ENCODE assay signal across 9 cellular contexts in genomic region chr1:63774617-63775417, GRCh38. TPM values are rescaled to one million over a fixed set of nuclear protein-coding genes. Genes with fewer than 3 reads are reported as not detected.
DNase-seq lines count a peak whose midpoint lies in the region; ATAC-seq, FAIRE-seq and TF ChIP-seq lines count a peak whose summit lies in the region.
"Had no signal": no experiment of that assay in that cellular context is flagged by ENCODE, and none has a peak within 500 bp of the region (broad histone marks: within the 10 kb centered on the region; RNA-seq: fewer than 3 reads in every experiment).

No MANE protein-coding gene starts in this region.

- CTCF ChIA-PET in H1 (lab: Charles Lee; ENCODE audit: partially characterized antibody) = interaction anchor here (0.6 to 6.7 kb wide), 12 partner anchors 9 to 139 kb away, joined by 3 to 50 read pairs (median 4); no protein-coding TSS in a partner anchor

- H2BK12ac ChIP-seq in H1 (ENCODE audit: low read depth, low read length) = no peak overlapping the region

- peak overlapping the region; percentile 84; the same call in 1 of the 2 replicates for H2BK5ac ChIP-seq in H1 (ENCODE audit: low read depth, low read length)

- no peak overlapping the region for H3K23ac ChIP-seq in H1 (ENCODE audit: insufficient read length)

- H2BK15ac ChIP-seq in H1 (ENCODE audit: low read length) = no peak overlapping the region

- WGBS in H1 (ENCODE audit: extremely low coverage in 1 of 2, insufficient coverage in 1 of 2, insufficient read length in 1 of 2, insufficient replicate concordance in 2 of 2, low coverage in 1 of 2, low lambda C conversion rate in 2 of 2, missing lambda C conversion rate in 1 of 2), 2 experiments = 1% methylated on average over 70 of the region's 72 CpGs; no CpG with 5 or more reads in 1 of the 2 experiments
- 0 to 1% methylated on average over 71 to 72 of the region's 72 CpGs for WGBS in lung, 2 donors
- WGBS in thyroid gland, 2 donors = 2 to 3% methylated on average over 37 to 47 of the region's 72 CpGs

- H4K8ac ChIP-seq in H1 (ENCODE audit: extremely low read depth, insufficient read depth, low read length) = peak overlapping the region; percentile 78

- peak overlapping the region; percentile 66 to 76 (median 69) for H3K9ac ChIP-seq in H1 (replicated peaks in 1 of 4; ENCODE audit: extremely low read depth in 1 of 4, low read depth in 3 of 4, low read length in 3 of 4)

- H3K9me3 ChIP-seq in BE2C (no peaks in the 10 kb centered on the region), SJCRH30 (replicated peaks) (no peaks in the 10 kb centered on the region), H1 (ENCODE audit: insufficient read depth in 2 of 2, low read depth in 1 of 2, low read length in 1 of 2) (no peaks in the 10 kb centered on the region), lung (ENCODE audit: control insufficient read depth in 2 of 2, insufficient read depth in 1 of 2, low read length in 1 of 2) (no peaks in the 10 kb centered on the region), thyroid gland (no peaks in the 10 kb centered on the region)

- H3K27ac ChIP-seq in SJCRH30 = peak overlapping the region; percentile 5; the same call in 1 of the 2 replicates
- peak overlapping the region; percentile 68; the same call in 1 of the 2 replicates for H3K27ac ChIP-seq in H1 (ENCODE audit: low read depth, low read length)
- H3K27ac ChIP-seq in lung (ENCODE audit: low read depth in 1 of 2, low read length in 1 of 2) = peak overlapping the region; percentile 82 to 93
- H3K27ac ChIP-seq in thyroid gland = no peak overlapping the region

- TF ChIP-seq EP300 in H1 (IDR thresholded peaks at IDR 0.05; ENCODE audit: borderline replicate concordance in 1 of 2, low read depth in 2 of 2, low read length in 2 of 2) = peak in 1 of 2 experiments; percentile 82; a peak in 1 of 3 replicates

- peak overlapping the region; percentile 70 for H2BK120ac ChIP-seq in H1 (replicated peaks; ENCODE audit: low read depth, low read length)

- H4K5ac ChIP-seq in H1 (ENCODE audit: insufficient read length, low read depth, low read length) = peak overlapping the region; percentile 93

- peak overlapping the region; percentile 52 for H3K14ac ChIP-seq in H1 (ENCODE audit: insufficient read length)

- H3K36me3 ChIP-seq in BE2C (no peaks in the 10 kb centered on the region), SJCRH30 (no peaks in the 10 kb centered on the region), H1 (ENCODE audit: control insufficient read depth in 2 of 4, insufficient read depth in 4 of 4, low read length in 3 of 4) (no peaks in the 10 kb centered on the region; a peak in 1 of 8 replicates), lung (ENCODE audit: control insufficient read depth in 2 of 2, insufficient read depth in 2 of 2, low read length in 2 of 2) (no peaks in the 10 kb centered on the region), thyroid gland (no peaks in the 10 kb centered on the region)

- peak overlapping the region; percentile 87 for H3K56ac ChIP-seq in H1 (replicated peaks; ENCODE audit: insufficient read length, low read depth, low read length)

- peak; percentile 94 for FAIRE-seq in H1 (lab: Jason Lieb, UNC)
- FAIRE-seq: K562 had no signal

- no peak overlapping the region for H2BK20ac ChIP-seq in H1 (ENCODE audit: low read length)

- H2AFZ ChIP-seq in H1 (ENCODE audit: low read length) = no peak overlapping the region

- DNase-seq in BE2C (peak; percentile 46), SJCRH30 (peak; percentile 57 to 58), H1 (ENCODE audit: low read depth in 1 of 2, low spot score in 2 of 2) (peak; percentile 65 to 81), lung (ENCODE audit: low spot score) (peak; percentile 49), thyroid gland (peak; percentile 15 to 25), NCI-H774 (lab: John Stamatoyannopoulos, UW) (no peak)

- intact Hi-C loops in thyroid gland (cut with DNase I) = loop anchor here (10.0 kb wide), 1 partner anchor 360 kb away; no protein-coding TSS in a partner anchor

- H3K18ac ChIP-seq in H1 (ENCODE audit: extremely low read depth, low read length) = peak overlapping the region; percentile 91; the same call in 1 of the 2 replicates

- H4K20me1 ChIP-seq in H1 (replicated peaks in 1 of 2; ENCODE audit: control insufficient read depth in 1 of 2, insufficient read depth in 2 of 2, low read length in 2 of 2) = peaks cover 0 to 2% of the 10 kb centered on the region in 2 experiments

- TF ChIP-seq RAD21 in H1 (IDR thresholded peaks at IDR 0.05 in 1 of 2, conservative IDR thresholded peaks at IDR 0.05 in 1 of 2; ENCODE audit: low read depth in 2 of 2, low read length in 2 of 2) = 0 out of 4 replicates have a peak, but pooled peaks of 1 of the 2 experiments have one; percentile 0

- peaks cover 21 to 51% of the 10 kb centered on the region in 2 experiments for H3K79me2 ChIP-seq in H1 (ENCODE audit: control insufficient read depth in 1 of 2, insufficient read depth in 2 of 2, low read length in 2 of 2)

- peak overlapping the region; percentile 98 for H3K4ac ChIP-seq in H1 (replicated peaks; ENCODE audit: insufficient read length, low read depth, low read length)

- H2AK5ac ChIP-seq in H1 (ENCODE audit: low read depth, low read length) = no peak overlapping the region

- H3K4me2 ChIP-seq in H1 (ENCODE audit: insufficient read depth in 1 of 2, low read depth in 2 of 2, low read length in 2 of 2) = peak overlapping the region; percentile 64 to 86

- TF ChIP-seq POLR2A in H1 (IDR thresholded peaks at IDR 0.05; ENCODE audit: control extremely low read depth in 1 of 2, low read depth in 2 of 2, low read length in 2 of 2) (no peak; a peak in 1 of 3 replicates), thyroid gland (IDR thresholded peaks at IDR 0.05) (no peak)

- TF ChIP-seq CTCF in BE2C (IDR thresholded peaks at IDR 0.05; ENCODE audit: low read depth, low read length) = no peak
- TF ChIP-seq CTCF in H1 (IDR thresholded peaks at IDR 0.05; ENCODE audit: control extremely low read depth in 1 of 3, insufficient read depth in 1 of 3, low read depth in 1 of 3, low read length in 3 of 3) = no peak
- no peak for TF ChIP-seq CTCF in lung (IDR thresholded peaks at IDR 0.05; ENCODE audit: control extremely low read depth, extremely low read depth)
- no peak for TF ChIP-seq CTCF in thyroid gland (IDR thresholded peaks at IDR 0.05)

- no peaks in the 10 kb centered on the region for H3K79me1 ChIP-seq in H1 (ENCODE audit: low read depth, low read length)

- no peaks in the 10 kb centered on the region for H3K4me1 ChIP-seq in BE2C
- H3K4me1 ChIP-seq in SJCRH30 = no peaks in the 10 kb centered on the region; the same call in 1 of the 2 replicates
- peaks cover 18 to 43% (median 26%) of the 10 kb centered on the region in 4 experiments; a peak in 6 of 7 replicates for H3K4me1 ChIP-seq in H1 (replicated peaks in 1 of 4; ENCODE audit: control insufficient read depth in 3 of 4, insufficient read depth in 4 of 4, low read length in 3 of 4)
- H3K4me1 ChIP-seq in lung (ENCODE audit: control insufficient read depth in 2 of 2, insufficient read depth in 2 of 2, low read length in 2 of 2) = peaks cover 0 to 11% of the 10 kb centered on the region in 2 donors
- H3K4me1 ChIP-seq in thyroid gland = peaks cover 4% of the 10 kb centered on the region in 2 donors

- peak overlapping the region; percentile 98 for H4K91ac ChIP-seq in H1 (replicated peaks; ENCODE audit: insufficient read length, low read length)

- H3K27me3 ChIP-seq in BE2C (no peaks in the 10 kb centered on the region), SJCRH30 (no peaks in the 10 kb centered on the region), H1 (replicated peaks in 1 of 4; ENCODE audit: control insufficient read depth in 3 of 4, extremely low read depth in 1 of 4, insufficient read depth in 3 of 4, low read length in 3 of 4) (no peaks in the 10 kb centered on the region), lung (ENCODE audit: control insufficient read depth, insufficient read depth) (no peaks in the 10 kb centered on the region), thyroid gland (no peaks in the 10 kb centered on the region)

- H3K4me3 ChIP-seq in BE2C (ENCODE audit: low read depth, low read length) = peak overlapping the region; percentile 79
- peak overlapping the region; percentile 70 for H3K4me3 ChIP-seq in SJCRH30
- peak overlapping the region; percentile 79 to 89 (median 82) for H3K4me3 ChIP-seq in H1 (ENCODE audit: extremely low read depth in 1 of 4, insufficient read depth in 2 of 4, low read depth in 3 of 4, low read length in 4 of 4)
- peak overlapping the region; percentile 72 for H3K4me3 ChIP-seq in lung
- peak overlapping the region in 2 of 3 donors; percentile 8 to 38 for H3K4me3 ChIP-seq in thyroid gland (replicated peaks in 1 of 3)
- H3K4me3 ChIP-seq: K562 had no signal

- ATAC-seq in GM21360 (IDR thresholded peaks at IDR 0.05; ENCODE audit: unreplicated experiment) (peak; percentile 11), lung (ENCODE audit: insufficient read depth, low FRiP score) (peak; percentile 31), HG03175 (IDR thresholded peaks at IDR 0.05; ENCODE audit: unreplicated experiment) (no peak)

- peaks cover 10% of the 10 kb centered on the region for H3K23me2 ChIP-seq in H1 (ENCODE audit: low read depth, low read length)

- POLR2A ChIA-PET in H1 (lab: Charles Lee; ENCODE audit: partially characterized antibody) = interaction anchor here (0.6 to 3.5 kb wide), 12 partner anchors 9 to 147 kb away, joined by 3 to 15 read pairs (median 4); no protein-coding TSS in a partner anchor

TF ChIP-seq in H1, 55 proteins besides CTCF, POLR2A, EP300 and RAD21 (continues in another document):
- TF ChIP-seq TAF1 (IDR thresholded peaks at IDR 0.05; ENCODE audit: low read depth, low read length) (no peak; the same call in 1 of the 2 replicates), TBP (IDR thresholded peaks at IDR 0.05; ENCODE audit: low read depth, low read length) (peak; percentile 80; the same call in 1 of the 2 replicates), CBX5 (IDR thresholded peaks at IDR 0.05; ENCODE audit: low read depth, low read length) (no peak), JUND (IDR thresholded peaks at IDR 0.05; ENCODE audit: low read length) (no peak)

RNA-seq across cellular contexts. Expression of gene ROR1, which starts 1.0 kb away (rescaled TPM):
- 3.5 TPM for polyA plus RNA-seq in BE2C (2012; ENCODE audit: insufficient read depth, insufficient read length, low read depth)
- total RNA-seq in SJCRH30 (2014; rRNA removed; shearing (Covaris generic)) = 4.8 and 5.5 TPM in 2 replicates
- 70.3 and 73.6 TPM in 2 replicates for total RNA-seq in H1 (2021; fragmentation: NEBNext Ultra II Directional; extraction: Animal tissue kit (Norgen Biotek cat#: 25700))
- 27.5 and 33.6 TPM in 2 replicates for polyA plus RNA-seq in H1 (2011; rRNA removed)
- polyA plus RNA-seq in H1 (2011; cell fraction: cytosol; rRNA removed) = 31.7 TPM
- polyA plus RNA-seq in H1 (2011; cell fraction: nucleus; rRNA removed) = 72.5 TPM
- polyA plus RNA-seq in H1 (2012, experiment 1 of 2) = 31.8 to 40.7 TPM (median 40.1 TPM) in 4 replicates
- polyA plus RNA-seq in H1 (2012, experiment 2 of 2) = 4.2 TPM
- polyA plus RNA-seq in H1 (2013, experiment 1 of 2) = 68.4 TPM
- 76.5 TPM for polyA plus RNA-seq in H1 (2013, experiment 2 of 2)
- polyA minus RNA-seq in H1 (2011; rRNA and poly(A)+ RNA removed) = 186 and 264 TPM in 2 replicates
- 54.3 TPM for polyA minus RNA-seq in H1 (2011; cell fraction: cytosol; rRNA and poly(A)+ RNA removed)
- polyA minus RNA-seq in H1 (2011; cell fraction: nucleus; rRNA and poly(A)+ RNA removed) = 152 TPM
- total RNA-seq in lung = 10 to 100 TPM; 23.2 to 47.0 TPM
- polyA plus RNA-seq in lung = 1 to 10 TPM; 2.9 to 4.8 TPM
- 1 to 10 TPM in 3 of 4 donors, under 1 TPM in 1; 0.73 to 2.6 (median 1.4) TPM for total RNA-seq in thyroid gland
- polyA plus RNA-seq: K562 had no signal

Comparison
In these comparisons a context has a peak if more than half of its experiments do, and no peak if none do; other contexts are left out.
1. H3K4me3 ChIP-seq: peak in every context shown above with its lines; median percentile 82 in H1; 79 in BE2C; 72 in lung; 70 in SJCRH30; 23 in thyroid gland.
2. H3K27ac ChIP-seq: peak in SJCRH30 (single experiment), H1 (single experiment) and lung (2 of 2); none in thyroid gland (0 of 3).